8 cellular contexts compared by ENCODE assay signal in genomic region chr20:43995645-43996044, GRCh38.
"Had no signal": no experiment of that assay in that cellular context is flagged by ENCODE, and none has a peak within 500 bp of the region (broad histone marks: within the 10 kb centered on the region; RNA-seq: fewer than 3 reads in every experiment).

No MANE protein-coding gene starts in this region.

- H3K9me3 ChIP-seq: HAP-1 had no signal

- H2AFZ ChIP-seq: GM23248 had no signal

- H3K36me3 ChIP-seq: HAP-1 had no signal

- H3K4me1 ChIP-seq: HAP-1 had no signal

- H3K27ac ChIP-seq: GM23248, KMS-11 had no signal

- ATAC-seq: HCT116 had no signal

- H3K4me2 ChIP-seq: KMS-11 had no signal

- H3K9ac ChIP-seq: GM23248, KMS-11 had no signal

- H3K4me3 ChIP-seq: GM23248, HAP-1 had no signal

- DNase-seq: GM23248, GOT3, H7, IMR-90, KBM-7 had no signal
